ENCODE assay signal across 1 cellular context in genomic region chr13:111031531-111031961, GRCh38.
TF ChIP-seq lines count a peak whose summit lies in the region.

No MANE protein-coding gene starts in this region.

TF ChIP-seq in HepG2, 621 proteins besides CTCF, POLR2A, EP300 and RAD21 (continued from another document):
- no peak for TF ChIP-seq MNT (IDR thresholded peaks at IDR 0.05)
